ENCODE assay signal across 1 cellular context in genomic region chr6:146885708-146886457, GRCh38.
TF ChIP-seq lines count a peak whose summit lies in the region.

No MANE protein-coding gene starts in this region.

TF ChIP-seq in K562, 482 proteins besides CTCF, POLR2A, EP300 and RAD21 (continued from another document):
- TF ChIP-seq, protein P1, sequence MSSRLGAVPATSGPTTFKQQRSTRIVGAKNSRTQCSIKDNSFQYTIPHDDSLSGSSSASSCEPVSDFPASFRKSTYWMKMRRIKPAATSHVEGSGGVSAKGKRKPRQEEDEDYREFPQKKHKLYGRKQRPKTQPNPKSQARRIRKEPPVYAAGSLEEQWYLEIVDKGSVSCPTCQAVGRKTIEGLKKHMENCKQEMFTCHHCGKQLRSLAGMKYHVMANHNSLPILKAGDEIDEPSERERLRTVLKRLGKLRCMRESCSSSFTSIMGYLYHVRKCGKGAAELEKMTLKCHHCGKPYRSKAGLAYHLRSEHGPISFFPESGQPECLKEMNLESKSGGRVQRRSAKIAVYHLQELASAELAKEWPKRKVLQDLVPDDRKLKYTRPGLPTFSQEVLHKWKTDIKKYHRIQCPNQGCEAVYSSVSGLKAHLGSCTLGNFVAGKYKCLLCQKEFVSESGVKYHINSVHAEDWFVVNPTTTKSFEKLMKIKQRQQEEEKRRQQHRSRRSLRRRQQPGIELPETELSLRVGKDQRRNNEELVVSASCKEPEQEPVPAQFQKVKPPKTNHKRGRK (tag; IDR thresholded peaks at IDR 0.05), result no peak
- TF ChIP-seq ERF (CRISPR knock-in tag; IDR thresholded peaks at IDR 0.05) (0 out of 2 replicates have a peak, but pooled peaks have one; percentile 71), STAG1 (CRISPR knock-in tag; IDR thresholded peaks at IDR 0.05; ENCODE audit: borderline replicate concordance) (no peak), ZEB2 (IDR thresholded peaks at IDR 0.05) (peak; percentile 65; the same call in 1 of the 2 replicates), SREBF2 (CRISPR knock-in tag; IDR thresholded peaks at IDR 0.05) (0 out of 2 replicates have a peak, but pooled peaks have one; percentile 64), C11orf30 (IDR thresholded peaks at IDR 0.05; ENCODE audit: low read depth) (no peak), NUFIP1 (IDR thresholded peaks at IDR 0.05; ENCODE audit: partially characterized antibody) (no peak), ELF2 (CRISPR knock-in tag; IDR thresholded peaks at IDR 0.05) (peak; percentile 30; the same call in 1 of the 2 replicates), RBM34 (IDR thresholded peaks at IDR 0.05; ENCODE audit: borderline replicate concordance, insufficient read depth, low read length) (no peak), RBBP5 (IDR thresholded peaks at IDR 0.05; ENCODE audit: borderline replicate concordance, insufficient read depth, low read length, poor library complexity, severe bottlenecking) (peak; percentile 53), RHOXF2B (CRISPR knock-in tag; conservative IDR thresholded peaks at IDR 0.05) (peak; percentile 87), NCOR1 (IDR thresholded peaks at IDR 0.05) (0 out of 2 replicates have a peak, but pooled peaks have one; percentile 5), TAF7 (tag; IDR thresholded peaks at IDR 0.05) (peak; percentile 10; the same call in 1 of the 2 replicates), ARHGAP35 (IDR thresholded peaks at IDR 0.05; ENCODE audit: partially characterized antibody) (no peak), MIER1 (IDR thresholded peaks at IDR 0.05; ENCODE audit: low read depth) (no peak)
- TF ChIP-seq, protein P2, sequence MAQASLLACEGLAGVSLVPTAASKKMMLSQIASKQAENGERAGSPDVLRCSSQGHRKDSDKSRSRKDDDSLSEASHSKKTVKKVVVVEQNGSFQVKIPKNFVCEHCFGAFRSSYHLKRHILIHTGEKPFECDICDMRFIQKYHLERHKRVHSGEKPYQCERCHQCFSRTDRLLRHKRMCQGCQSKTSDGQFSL (CRISPR knock-in tag; IDR thresholded peaks at IDR 0.05), result no peak
- TF ChIP-seq, protein P2 (tag; IDR thresholded peaks at IDR 0.05), result 0 out of 4 replicates have a peak, but pooled peaks of 1 of the 2 experiments have one; percentile 17
